16 cellular contexts compared by ENCODE assay signal in the genomic region with DNA sequence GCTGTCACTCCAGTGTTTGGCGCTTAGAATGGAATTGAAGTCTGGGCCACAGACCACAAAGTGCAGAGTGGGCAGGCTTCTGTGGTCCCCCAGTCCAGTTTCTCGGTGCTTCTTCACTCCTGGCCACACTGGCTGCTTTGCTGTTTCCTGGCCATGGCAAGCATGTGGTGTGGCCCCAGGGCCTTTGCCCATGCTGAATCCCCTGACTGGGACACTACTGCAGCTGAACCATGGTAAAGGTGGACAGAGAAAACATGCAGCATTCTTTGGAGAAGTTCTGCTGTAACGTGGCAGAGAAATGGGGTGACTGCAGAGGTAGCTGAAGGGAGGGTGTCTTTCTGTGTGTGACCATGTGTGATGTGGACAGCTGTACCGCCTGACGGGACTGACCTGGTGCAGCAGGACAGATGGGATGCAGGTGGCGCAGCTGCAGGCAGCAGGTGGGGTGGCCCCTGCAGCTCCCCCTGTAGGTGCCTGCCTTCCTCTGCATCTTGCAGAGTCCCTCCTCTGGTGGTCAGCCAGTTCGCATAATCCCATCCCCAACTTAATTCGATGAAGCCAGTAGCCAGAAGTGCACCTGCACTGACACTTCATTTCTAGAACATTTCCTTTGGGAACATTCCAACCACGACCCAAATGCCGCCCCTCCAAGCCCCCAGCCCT. TPM values are rescaled to one million over a fixed set of nuclear protein-coding genes. Genes with fewer than 3 reads are reported as not detected.
DNase-seq lines count a peak whose midpoint lies in the region; ATAC-seq, FAIRE-seq and TF ChIP-seq lines count a peak whose summit lies in the region.
"Had no signal": no experiment of that assay in that cellular context is flagged by ENCODE, and none has a peak within 500 bp of the region (broad histone marks: within the 10 kb centered on the region; RNA-seq: fewer than 3 reads in every experiment).

No MANE protein-coding gene starts in this region.

- DNase-seq in NCI-H82 (lab: John Stamatoyannopoulos, UW) (peak; percentile 40), NCI-H82 treated with DMSO at 0.1 percent for 48 hours (lab: John Stamatoyannopoulos, UW; ENCODE audit: unreplicated experiment) (no peak), chondrocyte (ENCODE audit: low spot score) (no peak), osteoblast (ENCODE audit: insufficient read length, low spot score, missing footprints) (peak; percentile 64), Kasumi-1 (lab: John Stamatoyannopoulos, UW) (no peak), pancreas (no peak)
- DNase-seq in stimulated activated CD4-positive, alpha-beta T cell treated with anti-CD3 and anti-CD28 coated beads, Interleukin-4, amount 100 ng/mL, for 1 hour, result no peak
- DNase-seq: activated CD4-positive, CD25-positive, alpha-beta regulatory T cell; amniotic stem cell; mesenchymal stem cell; NCI-H2171 treated with DMSO at 0.1 percent for 48 hours; occipital lobe had no signal

- H3K79me2 ChIP-seq in osteoblast (ENCODE audit: insufficient read depth, low read length), result peaks cover 19% of the 10 kb centered on the region

- TF ChIP-seq CTCF in HEK293 (tag by site-specific recombination; IDR thresholded peaks at IDR 0.05) (no peak), chondrocyte (IDR thresholded peaks at IDR 0.05) (peak; percentile 13), osteoblast (IDR thresholded peaks at IDR 0.05; ENCODE audit: extremely low read depth, low read depth, low read length) (peak; percentile 10), pancreas (IDR thresholded peaks at IDR 0.05) (no peak)

- H3K4me1 Mint-ChIP-seq in chondrocyte (ENCODE audit: low read depth), result peaks cover 15% of the 10 kb centered on the region

- H3K4me2 ChIP-seq in osteoblast (ENCODE audit: insufficient read depth, low read length), result no peak overlapping the region
- H3K4me2 ChIP-seq: A549 had no signal

- no peak for FAIRE-seq in pancreas (lab: Jason Lieb, UNC)
- FAIRE-seq: A549 had no signal

- H3K9me3 ChIP-seq in HEK293 (ENCODE audit: control insufficient read depth, insufficient read depth, low read depth, low read length) (no peaks in the 10 kb centered on the region), osteoblast (ENCODE audit: low read depth, low read length) (no peaks in the 10 kb centered on the region), pancreas (no peaks in the 10 kb centered on the region)
- H3K9me3 ChIP-seq: A549 had no signal

- peaks cover 7% of the 10 kb centered on the region for H3K9me3 Mint-ChIP-seq in chondrocyte (ENCODE audit: low read depth)

- H3K27me3 Mint-ChIP-seq in chondrocyte (ENCODE audit: low read depth), result no peaks in the 10 kb centered on the region

- H3K36me3 ChIP-seq in HEK293 (ENCODE audit: control insufficient read depth in 2 of 2, insufficient read depth in 1 of 2, low read length in 2 of 2) (peaks cover 0 to 28% of the 10 kb centered on the region in 2 experiments; a peak in 2 of 3 replicates), osteoblast (ENCODE audit: insufficient read depth, low read length) (peaks cover 7% of the 10 kb centered on the region), pancreas (no peaks in the 10 kb centered on the region)

- CTCF ChIA-PET in HEK293 (lab: Yijun Ruan, JAX), result interaction anchor here (0.7 to 1.2 kb wide), 3 partner anchors 16 to 383 kb away, joined by 3 read pairs; no protein-coding TSS in a partner anchor

- H3K27ac ChIP-seq in HEK293 (ENCODE audit: extremely low read depth, low read depth, low read length) (no peak overlapping the region), osteoblast (ENCODE audit: low read depth, low read length) (no peak overlapping the region), pancreas (no peak overlapping the region)
- H3K27ac ChIP-seq: A549, coronary artery had no signal

- H4K20me1 ChIP-seq in osteoblast (ENCODE audit: insufficient read depth, low read length), result peaks cover 15% of the 10 kb centered on the region

- peaks cover 13% of the 10 kb centered on the region for H3K36me3 Mint-ChIP-seq in chondrocyte (ENCODE audit: low read depth)

- H3K27ac Mint-ChIP-seq in chondrocyte (ENCODE audit: unreplicated experiment), result no peak overlapping the region

- ATAC-seq in pancreas, result no peak

- POLR2A ChIA-PET in HEK293 (lab: Yijun Ruan, JAX), result no interaction called here

- H3K27me3 ChIP-seq in osteoblast (ENCODE audit: insufficient read depth, low read length), result no peaks in the 10 kb centered on the region
- H3K27me3 ChIP-seq in pancreas, result no peaks in the 10 kb centered on the region

- H2AFZ ChIP-seq in osteoblast (ENCODE audit: low read length), result no peak overlapping the region

- WGBS in pancreas, 2 donors, result 89 to 91% methylated on average over 10 of the region's 10 CpGs

- H3K4me3 ChIP-seq in HEK293 (ENCODE audit: low read depth, low read length) (no peak overlapping the region), osteoblast (ENCODE audit: insufficient read depth, low read length) (no peak overlapping the region), pancreas (no peak overlapping the region)
- H3K4me3 ChIP-seq: A549, coronary artery had no signal

- no peaks in the 10 kb centered on the region for H3K4me1 ChIP-seq in HEK293 (ENCODE audit: control insufficient read depth, insufficient read depth, low read length)
- peaks cover 6% of the 10 kb centered on the region for H3K4me1 ChIP-seq in osteoblast (ENCODE audit: insufficient read depth, low read length)
- peaks cover 2 to 13% (median 11%) of the 10 kb centered on the region in 3 donors for H3K4me1 ChIP-seq in pancreas

- intact Hi-C loops in pancreas (cut with DNase I), result no loop called here

- H3K4me3 Mint-ChIP-seq in chondrocyte (ENCODE audit: unreplicated experiment), result no peak overlapping the region

TF ChIP-seq in HEK293, 187 proteins besides CTCF, POLR2A, EP300 and RAD21:
- TF ChIP-seq ZNF76 (tag by site-specific recombination; IDR thresholded peaks at IDR 0.05; ENCODE audit: borderline replicate concordance, low read depth) (no peak), ZNF623 (tag by site-specific recombination; IDR thresholded peaks at IDR 0.05) (peak; percentile 93), KLF10 (tag by site-specific recombination; IDR thresholded peaks at IDR 0.05) (no peak)

RNA-seq across cellular contexts. Expression of gene S100P, which starts 13.2 kb away (rescaled TPM):
- total RNA-seq in chondrocyte (0.95 to 1.1 TPM in 2 of 3 replicates, not detected in the other), osteoblast (0.29 and 0.36 TPM in 2 replicates), pancreas (10 to 100 TPM in 1 of 6 donors, 1 to 10 TPM in 1, not detected in 4; 1.7 to 15.7 TPM)
- 1 to 10 TPM in 1 of 2 donors, under 1 TPM in 1; 0.42 to 1.3 TPM for polyA plus RNA-seq in pancreas
- total RNA-seq: fibroblast of lung had no signal
- polyA plus RNA-seq: fibroblast of lung had no signal

RNA-seq across cellular contexts. Expression of gene MRFAP1L1, which starts 29.2 kb away (rescaled TPM):
- total RNA-seq in chondrocyte, result 44.7 to 52.9 TPM (median 46.5 TPM) in 3 replicates
- 38.0 and 39.2 TPM in 2 replicates for total RNA-seq in osteoblast
- total RNA-seq in pancreas, result 10 to 100 TPM; 12.4 to 26.6 (median 20.4) TPM
- 10 to 100 TPM; 23.5 to 39.8 TPM for polyA plus RNA-seq in pancreas

RNA-seq across cellular contexts. Expression of gene BLOC1S4, which starts 35.5 kb away (rescaled TPM):
- total RNA-seq in chondrocyte, result 15.5 to 16.7 TPM (median 16.2 TPM) in 3 replicates
- total RNA-seq in osteoblast, result 10.0 and 10.9 TPM in 2 replicates
- total RNA-seq in pancreas, result 1 to 10 TPM; 3.7 to 7.1 (median 5.1) TPM
- polyA plus RNA-seq in pancreas, result 1 to 10 TPM; 3.3 to 8.4 TPM

RNA-seq across cellular contexts. Expression of gene MRFAP1, which starts 40.0 kb away (rescaled TPM):
- total RNA-seq in chondrocyte (247 to 293 TPM (median 250 TPM) in 3 replicates), osteoblast (94.1 and 95.2 TPM in 2 replicates), pancreas (100 to 1,000 TPM in 4 of 6 donors, 10 to 100 TPM in 2; 70.2 to 120 (median 108) TPM)
- polyA plus RNA-seq in pancreas, result 100 to 1,000 TPM in 1 of 2 donors, 10 to 100 TPM in 1; 85.2 to 178 TPM

Comparison
In these comparisons a context has a peak if more than half of its experiments do, and no peak if none do; other contexts are left out.
1. DNase-seq: peak in NCI-H82 (single experiment) and osteoblast (single experiment); none in NCI-H82 treated with DMSO at 0.1 percent for 48 hours (single experiment), chondrocyte (single experiment), stimulated activated CD4-positive, alpha-beta T cell treated with anti-CD3 and anti-CD28 coated beads, Interleukin-4, amount 100 ng/mL, for 1 hour (single experiment), Kasumi-1 (0 of 2) and pancreas (0 of 6).
2. CTCF ChIP-seq: peak in chondrocyte (single experiment) and osteoblast (single experiment); none in HEK293 (single experiment) and pancreas (0 of 4).